ENCODE assay signal across 23 cellular contexts in the genomic region with DNA sequence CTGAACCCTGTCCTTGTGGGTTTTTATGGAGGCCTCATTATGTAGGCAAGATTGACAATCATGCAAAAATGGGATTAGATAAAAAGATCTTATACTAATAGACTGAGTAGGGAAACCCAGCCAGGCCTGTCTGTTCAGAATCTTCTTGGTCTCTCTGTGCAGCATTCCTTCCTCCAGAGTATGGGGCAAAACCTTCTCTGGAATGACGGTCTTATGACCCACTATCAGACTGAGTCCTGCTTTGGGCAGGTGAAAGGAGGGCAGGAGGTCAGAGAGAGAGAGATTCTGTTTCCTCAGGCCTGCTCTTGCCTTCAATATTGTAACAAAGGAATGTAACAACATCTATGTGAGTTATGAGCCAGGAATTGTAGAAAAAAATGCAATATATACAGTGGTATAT.
DNase-seq lines count a peak whose midpoint lies in the region; ATAC-seq, FAIRE-seq and TF ChIP-seq lines count a peak whose summit lies in the region.
"Had no signal": no experiment of that assay in that cellular context is flagged by ENCODE, and none has a peak within 500 bp of the region (broad histone marks: within the 10 kb centered on the region; RNA-seq: fewer than 3 reads in every experiment).

No MANE protein-coding gene starts in this region.

- CTCF ChIA-PET in Caco-2 (lab: Charles Lee) (no interaction called here), H1 (lab: Charles Lee; ENCODE audit: partially characterized antibody) (no interaction called here), HepG2 (lab: Yijun Ruan, JAX; ENCODE audit: low intra/inter-chr PET ratio, low total read pairs) (no interaction called here)

- WGBS in H1 (ENCODE audit: extremely low coverage in 1 of 2, insufficient coverage in 1 of 2, insufficient read length in 1 of 2, insufficient replicate concordance in 2 of 2, low coverage in 1 of 2, low lambda C conversion rate in 2 of 2, missing lambda C conversion rate in 1 of 2), 2 experiments = 96% methylated on average over 1 of the region's 1 CpG; no CpG with 5 or more reads in 1 of the 2 experiments
- WGBS in HepG2 (ENCODE audit: low lambda C conversion rate) = 67% methylated on average over 1 of the region's 1 CpG

- H2BK120ac ChIP-seq in H1 (replicated peaks; ENCODE audit: low read depth, low read length) = peak overlapping the region; percentile 38

- no peak overlapping the region for H2BK12ac ChIP-seq in H1 (ENCODE audit: low read depth, low read length)

- H3K27me3 Mint-ChIP-seq in Caco-2 (ENCODE audit: insufficient read depth, unreplicated experiment) = no peaks in the 10 kb centered on the region
- H3K27me3 Mint-ChIP-seq in mesothelial cell of epicardium (ENCODE audit: low read depth) = no peaks in the 10 kb centered on the region
- H3K27me3 Mint-ChIP-seq: B cell; CD4-positive, CD25-positive, alpha-beta regulatory T cell had no signal

- no peak overlapping the region for H2BK20ac ChIP-seq in H1 (ENCODE audit: low read length)

- H3K9me3 Mint-ChIP-seq in Caco-2 (ENCODE audit: unreplicated experiment) (peaks cover 19% of the 10 kb centered on the region), mesothelial cell of epicardium (peaks cover 25% of the 10 kb centered on the region)

- no peak overlapping the region for H3K23ac ChIP-seq in H1 (ENCODE audit: insufficient read length)

- no peak overlapping the region for H2BK5ac ChIP-seq in H1 (ENCODE audit: low read depth, low read length)

- H2AK5ac ChIP-seq in H1 (ENCODE audit: low read depth, low read length) = no peak overlapping the region

- ATAC-seq in HepG2 = no peak
- no peak for ATAC-seq in HG03565 (IDR thresholded peaks at IDR 0.05; ENCODE audit: unreplicated experiment)
- ATAC-seq: CD8-positive, alpha-beta T cell; GM23338 had no signal

- H2BK15ac ChIP-seq in H1 (ENCODE audit: low read length) = no peak overlapping the region

- H3K79me1 ChIP-seq in H1 (ENCODE audit: low read depth, low read length) = no peaks in the 10 kb centered on the region

- H3K79me2 ChIP-seq in H1 (ENCODE audit: control insufficient read depth in 1 of 2, insufficient read depth in 2 of 2, low read length in 2 of 2) (no peaks in the 10 kb centered on the region), HepG2 (ENCODE audit: insufficient read depth, low read length) (no peaks in the 10 kb centered on the region)

- H3K4me3 Mint-ChIP-seq in Caco-2 (ENCODE audit: unreplicated experiment) = no peak overlapping the region
- H3K4me3 Mint-ChIP-seq in mesothelial cell of epicardium = no peak overlapping the region
- H3K4me3 Mint-ChIP-seq: B cell; CD4-positive, CD25-positive, alpha-beta regulatory T cell; CD8-positive, alpha-beta T cell; GM23338; HFFc6 had no signal

- FAIRE-seq in H1 (lab: Jason Lieb, UNC) = no peak
- FAIRE-seq in HepG2 (lab: Jason Lieb, UNC) = no peak
- FAIRE-seq: A204.1, D721Med, GM12891, GM18507, H54 had no signal

- H3K36me3 ChIP-seq in Caco-2 (ENCODE audit: control insufficient read depth, insufficient read depth, low read length) = no peaks in the 10 kb centered on the region
- no peaks in the 10 kb centered on the region for H3K36me3 ChIP-seq in H1 (ENCODE audit: control insufficient read depth in 2 of 4, insufficient read depth in 4 of 4, low read length in 3 of 4)
- H3K36me3 ChIP-seq in HepG2 (replicated peaks in 1 of 2; ENCODE audit: control insufficient read depth in 1 of 2, insufficient read depth in 2 of 2, low read length in 2 of 2) = no peaks in the 10 kb centered on the region
- H3K36me3 ChIP-seq: HAP-1 had no signal

- no peaks in the 10 kb centered on the region for H3K27me3 ChIP-seq in Caco-2 (replicated peaks; ENCODE audit: control insufficient read depth, insufficient read depth, low read length)
- H3K27me3 ChIP-seq in H1 (replicated peaks in 1 of 4; ENCODE audit: control insufficient read depth in 3 of 4, extremely low read depth in 1 of 4, insufficient read depth in 3 of 4, low read length in 3 of 4) = no peaks in the 10 kb centered on the region
- H3K27me3 ChIP-seq in HepG2 (ENCODE audit: control insufficient read depth in 1 of 2, insufficient read depth in 2 of 2, low read length in 2 of 2) = no peaks in the 10 kb centered on the region
- H3K27me3 ChIP-seq: BLaER1 had no signal

- H2AFZ ChIP-seq in H1 (ENCODE audit: low read length) (no peak overlapping the region), HepG2 (ENCODE audit: low read length) (no peak overlapping the region)
- H2AFZ ChIP-seq: GM23338 had no signal

- POLR2A ChIA-PET in Caco-2 (lab: Charles Lee) (no interaction called here), H1 (lab: Charles Lee; ENCODE audit: partially characterized antibody) (no interaction called here), HepG2 (lab: Yijun Ruan, JAX) (no interaction called here)

- TF ChIP-seq EP300 in H1 (IDR thresholded peaks at IDR 0.05; ENCODE audit: borderline replicate concordance in 1 of 2, low read depth in 2 of 2, low read length in 2 of 2) (no peak), HepG2 (IDR thresholded peaks at IDR 0.05; ENCODE audit: low read depth in 2 of 2, low read length in 2 of 2) (no peak), HepG2 (CRISPR knock-in tag; IDR thresholded peaks at IDR 0.05; ENCODE audit: borderline replicate concordance) (no peak)

- TF ChIP-seq POLR2A in H1 (IDR thresholded peaks at IDR 0.05; ENCODE audit: control extremely low read depth in 1 of 2, low read depth in 2 of 2, low read length in 2 of 2) (no peak), HepG2 (IDR thresholded peaks at IDR 0.05; ENCODE audit: insufficient read depth in 1 of 2, low read depth in 2 of 2, low read length in 2 of 2) (no peak)

- H4K8ac ChIP-seq in H1 (ENCODE audit: extremely low read depth, insufficient read depth, low read length) = no peak overlapping the region

- TF ChIP-seq RAD21 in H1 (IDR thresholded peaks at IDR 0.05 in 1 of 2, conservative IDR thresholded peaks at IDR 0.05 in 1 of 2; ENCODE audit: low read depth in 2 of 2, low read length in 2 of 2) (no peak), HepG2 (CRISPR knock-in tag; IDR thresholded peaks at IDR 0.05) (no peak)

- H3K36me3 Mint-ChIP-seq in Caco-2 (ENCODE audit: insufficient read depth, unreplicated experiment) = peaks cover 5% of the 10 kb centered on the region
- H3K36me3 Mint-ChIP-seq in mesothelial cell of epicardium = peaks cover 24% of the 10 kb centered on the region

- H3K18ac ChIP-seq in H1 (ENCODE audit: extremely low read depth, low read length) = no peak overlapping the region

- no peak overlapping the region for H3K9ac ChIP-seq in H1 (replicated peaks in 1 of 4; ENCODE audit: extremely low read depth in 1 of 4, low read depth in 3 of 4, low read length in 3 of 4)
- no peak overlapping the region for H3K9ac ChIP-seq in HepG2 (ENCODE audit: insufficient read depth, low read depth, low read length)
- H3K9ac ChIP-seq: BLaER1 had no signal

- H3K9me3 ChIP-seq in Caco-2 (peaks cover 4% of the 10 kb centered on the region; the same call in 1 of the 2 replicates), H1 (ENCODE audit: insufficient read depth in 2 of 2, low read depth in 1 of 2, low read length in 1 of 2) (peaks cover 0 to 6% of the 10 kb centered on the region in 2 experiments), HepG2 (ENCODE audit: low read length) (0 out of 2 replicates have a peak, but pooled peaks cover 6% of the 10 kb centered on the region)
- H3K9me3 ChIP-seq: HAP-1 had no signal

- no peak overlapping the region for H3K56ac ChIP-seq in H1 (replicated peaks; ENCODE audit: insufficient read length, low read depth, low read length)

- TF ChIP-seq CTCF in Caco-2 (IDR thresholded peaks at IDR 0.05; ENCODE audit: insufficient read depth in 1 of 2, low read depth in 1 of 2, low read length in 1 of 2, severe bottlenecking in 1 of 2, unreplicated experiment in 1 of 2) (no peak), H1 (IDR thresholded peaks at IDR 0.05; ENCODE audit: control extremely low read depth in 1 of 3, insufficient read depth in 1 of 3, low read depth in 1 of 3, low read length in 3 of 3) (no peak), mesothelial cell of epicardium (IDR thresholded peaks at IDR 0.05; ENCODE audit: unreplicated experiment) (no peak), HepG2 (CRISPR knock-in tag; IDR thresholded peaks at IDR 0.05) (no peak)

- H3K27ac Mint-ChIP-seq in Caco-2 (ENCODE audit: unreplicated experiment) (no peak overlapping the region), mesothelial cell of epicardium (peak overlapping the region; percentile 67)
- H3K27ac Mint-ChIP-seq: B cell; CD4-positive, CD25-positive, alpha-beta regulatory T cell; CD8-positive, alpha-beta T cell; GM23338; HFFc6 had no signal

- H3K4me1 Mint-ChIP-seq in Caco-2 (ENCODE audit: low read depth, unreplicated experiment) = no peaks in the 10 kb centered on the region
- peaks cover 15% of the 10 kb centered on the region for H3K4me1 Mint-ChIP-seq in mesothelial cell of epicardium
- H3K4me1 Mint-ChIP-seq: B cell; CD4-positive, CD25-positive, alpha-beta regulatory T cell had no signal

- no peak overlapping the region for H4K5ac ChIP-seq in H1 (ENCODE audit: insufficient read length, low read depth, low read length)

- H3K23me2 ChIP-seq in H1 (ENCODE audit: low read depth, low read length) = no peaks in the 10 kb centered on the region

- DNase-seq in Caco-2 (peak; percentile 49 to 53), H1 (ENCODE audit: low read depth in 1 of 2, low spot score in 2 of 2) (no peak), mesothelial cell of epicardium (ENCODE audit: low spot score in 2 of 2, unreplicated experiment in 2 of 2) (no peak), HepG2 (ENCODE audit: low spot score) (no peak), superior temporal gyrus (ENCODE audit: extremely low spot score) (no peak)
- DNase-seq: CD4-positive, CD25-positive, alpha-beta regulatory T cell; CD8-positive, alpha-beta T cell; DMS53; DMS79 treated with DMSO at 0.1 percent for 48 hours; GF-D8; HFFc6 had no signal

- no peak overlapping the region for H3K14ac ChIP-seq in H1 (ENCODE audit: insufficient read length)

- H3K27ac ChIP-seq in H1 (ENCODE audit: low read depth, low read length) (no peak overlapping the region), HepG2 (ENCODE audit: extremely low read length, insufficient read depth, low read length) (no peak overlapping the region)
- H3K27ac ChIP-seq: 22Rv1, BLaER1, C4-2B had no signal

- in situ Hi-C loops in HepG2 (cut with HindIII; ENCODE audit: extremely low pct_ligation_motif_present, low pct_unique_long_range_greater_than_20kb) = no loop called here

- BruUV-seq in Caco-2 (replicated peaks; lab: Mats Ljungman, UMichigan) = no TSS peak
- no TSS peak for BruUV-seq in HepG2 (replicated peaks; lab: Mats Ljungman, UMichigan)

- no peak overlapping the region for H3K4ac ChIP-seq in H1 (replicated peaks; ENCODE audit: insufficient read length, low read depth, low read length)

- intact Hi-C loops in Caco-2 (cut with micrococcal nuclease; ENCODE audit: unreplicated experiment) (no loop called here), HepG2 (cut with micrococcal nuclease; ENCODE audit: unreplicated experiment) (no loop called here)

- H3K4me3 ChIP-seq in Caco-2 (ENCODE audit: low read depth, low read length) (no peak overlapping the region), H1 (ENCODE audit: extremely low read depth in 1 of 4, insufficient read depth in 2 of 4, low read depth in 3 of 4, low read length in 4 of 4) (no peak overlapping the region), HepG2 (replicated peaks in 1 of 3; ENCODE audit: insufficient read depth in 1 of 3, low read depth in 2 of 3, low read length in 3 of 3) (no peak overlapping the region)
- H3K4me3 ChIP-seq: BLaER1, GM23338, HAP-1 had no signal

- H3K4me2 ChIP-seq in H1 (ENCODE audit: insufficient read depth in 1 of 2, low read depth in 2 of 2, low read length in 2 of 2) = no peak overlapping the region
- H3K4me2 ChIP-seq in HepG2 (ENCODE audit: low read depth, low read length) = no peak overlapping the region
- H3K4me2 ChIP-seq: BLaER1, GM23338 had no signal

- no peak overlapping the region for H4K91ac ChIP-seq in H1 (replicated peaks; ENCODE audit: insufficient read length, low read length)

- H4K20me1 ChIP-seq in H1 (replicated peaks in 1 of 2; ENCODE audit: control insufficient read depth in 1 of 2, insufficient read depth in 2 of 2, low read length in 2 of 2) (no peaks in the 10 kb centered on the region), HepG2 (ENCODE audit: insufficient read depth, low read length) (no peaks in the 10 kb centered on the region)
- H4K20me1 ChIP-seq: BLaER1 had no signal

- peaks cover 7% of the 10 kb centered on the region; the same call in 1 of the 2 replicates for H3K4me1 ChIP-seq in Caco-2
- peaks cover 0 to 4% (median 0%) of the 10 kb centered on the region in 4 experiments; a peak in 1 of 7 replicates for H3K4me1 ChIP-seq in H1 (replicated peaks in 1 of 4; ENCODE audit: control insufficient read depth in 3 of 4, insufficient read depth in 4 of 4, low read length in 3 of 4)
- H3K4me1 ChIP-seq in HepG2 (ENCODE audit: insufficient read depth, low read length) = peaks cover 12% of the 10 kb centered on the region
- H3K4me1 ChIP-seq: BLaER1 had no signal

Comparison
In these comparisons a context has a peak if more than half of its experiments do, and no peak if none do; other contexts are left out.
1. DNase-seq: peak in Caco-2 (2 of 2); none in H1 (0 of 2), mesothelial cell of epicardium (0 of 2), HepG2 (single experiment) and superior temporal gyrus (single experiment).